Comparison of ENCODE assay signal across 13 cellular contexts in the genomic region with DNA sequence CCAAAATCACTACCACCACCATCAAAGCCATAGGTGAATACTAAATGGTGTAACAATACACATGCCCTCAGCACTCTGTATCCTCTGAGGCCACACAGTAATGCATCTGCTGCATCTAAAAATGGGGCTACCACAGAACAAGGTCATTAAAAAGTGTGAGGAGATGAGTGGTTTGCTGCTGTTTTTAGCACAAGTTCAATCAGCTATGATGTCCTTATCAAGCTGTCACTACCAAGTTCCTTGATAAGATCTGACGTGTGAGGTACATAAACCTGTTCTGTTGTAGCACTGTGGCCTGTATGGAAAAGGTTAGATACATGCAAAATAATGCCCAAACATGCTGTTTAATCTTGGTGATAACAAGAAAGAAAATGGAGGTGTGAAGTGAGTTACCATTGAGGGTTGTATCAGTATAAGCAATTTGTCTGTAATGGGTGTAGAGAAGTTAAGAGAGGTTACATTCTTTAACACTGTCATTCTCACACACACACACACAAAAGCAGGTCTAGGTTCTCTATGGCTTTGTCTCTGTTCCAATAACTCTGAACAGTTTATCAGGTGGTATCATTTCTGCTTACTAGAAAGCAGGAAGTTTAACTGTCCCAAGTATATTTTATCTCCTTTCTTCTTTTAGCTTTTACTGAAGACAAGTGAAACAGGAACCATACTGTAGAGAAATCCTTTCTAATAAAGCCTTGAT.
A peak's percentile ranks its signal among the peaks of the same experiment; 100 is the strongest.
DNase-seq lines count a peak whose midpoint lies in the region; ATAC-seq, FAIRE-seq and TF ChIP-seq lines count a peak whose summit lies in the region.
"Had no signal": no experiment of that assay in that cellular context is flagged by ENCODE, and none has a peak within 500 bp of the region (broad histone marks: within the 10 kb centered on the region; RNA-seq: fewer than 3 reads in every experiment).

No MANE protein-coding gene starts in this region.

- no peak overlapping the region for H3K18ac ChIP-seq in H9 (ENCODE audit: insufficient read length, low read depth, low read length)
- H3K18ac ChIP-seq in neuronal stem cell (ENCODE audit: low read length): no peak overlapping the region

- no peak overlapping the region for H2AFZ ChIP-seq in H9 (ENCODE audit: low read length)
- H2AFZ ChIP-seq in neuronal stem cell (ENCODE audit: low read length): no peak overlapping the region

- H3K4me2 ChIP-seq in H9 (ENCODE audit: insufficient read depth, insufficient read length, low read length): no peak overlapping the region
- no peak overlapping the region for H3K4me2 ChIP-seq in neuronal stem cell (ENCODE audit: insufficient read depth, low read length, poor library complexity, severe bottlenecking)

- no peak overlapping the region for H3K4me3 ChIP-seq in neuronal stem cell (ENCODE audit: low read length in 2 of 2)
- H3K4me3 ChIP-seq in pancreas: no peak overlapping the region
- H3K4me3 ChIP-seq: K562, upper lobe of left lung had no signal

- peaks cover 20% of the 10 kb centered on the region for H3K4me1 Mint-ChIP-seq in activated T-cell treated with anti-CD3 and anti-CD28 coated beads, Interleukin-2, amount 50 U/mL, for 4 hours (ENCODE audit: low read depth)
- peaks cover 22% of the 10 kb centered on the region for H3K4me1 Mint-ChIP-seq in activated T-cell treated with anti-CD3 and anti-CD28 coated beads, Interleukin-2, amount 50 U/mL, for 24 hours (ENCODE audit: low read depth)
- H3K4me1 Mint-ChIP-seq in T-helper 2 cell treated with Interferon-gamma antibody and Interleukin-4, amounts not matched to agents 5 μg/mL and 100 μg/mL, for 36 hours (ENCODE audit: low read depth): peaks cover 40% of the 10 kb centered on the region
- H3K4me1 Mint-ChIP-seq in H9: no peaks in the 10 kb centered on the region

- H3K23me2 ChIP-seq in H9 (ENCODE audit: insufficient read length, low read depth, low read length, poor library complexity, severe bottlenecking): no peaks in the 10 kb centered on the region

- H2BK5ac ChIP-seq in H9 (ENCODE audit: insufficient read length, low read length) (no peak overlapping the region), neuronal stem cell (ENCODE audit: low read length) (no peak overlapping the region)

- H3K27ac ChIP-seq in H9 (ENCODE audit: insufficient read length, low read depth, low read length): no peak overlapping the region
- H3K27ac ChIP-seq in neuronal stem cell (replicated peaks; ENCODE audit: low read length): no peak overlapping the region
- no peak overlapping the region for H3K27ac ChIP-seq in pancreas
- H3K27ac ChIP-seq: upper lobe of left lung had no signal

- H4K5ac ChIP-seq in H9 (ENCODE audit: insufficient read length, low read depth, low read length): no peak overlapping the region

- no peak overlapping the region for H2BK120ac ChIP-seq in H9 (ENCODE audit: low read depth, low read length, poor library complexity, severe bottlenecking)
- H2BK120ac ChIP-seq in neuronal stem cell (ENCODE audit: low read depth, low read length): no peak overlapping the region

- TF ChIP-seq CTCF in H9 (conservative IDR thresholded peaks at IDR 0.05) (no peak), pancreas (IDR thresholded peaks at IDR 0.05) (no peak)

- H3K9me3 Mint-ChIP-seq in activated T-cell treated with anti-CD3 and anti-CD28 coated beads, Interleukin-2, amount 50 U/mL, for 4 hours: no peaks in the 10 kb centered on the region
- no peaks in the 10 kb centered on the region for H3K9me3 Mint-ChIP-seq in activated T-cell treated with anti-CD3 and anti-CD28 coated beads, Interleukin-2, amount 50 U/mL, for 24 hours
- no peaks in the 10 kb centered on the region for H3K9me3 Mint-ChIP-seq in T-helper 2 cell treated with Interferon-gamma antibody and Interleukin-4, amounts not matched to agents 5 μg/mL and 100 μg/mL, for 36 hours
- H3K9me3 Mint-ChIP-seq in H9: no peaks in the 10 kb centered on the region

- H3K79me2 ChIP-seq in H9 (ENCODE audit: insufficient read depth, low read length): no peaks in the 10 kb centered on the region

- no peaks in the 10 kb centered on the region for H4K20me1 ChIP-seq in H9 (ENCODE audit: control insufficient read depth, insufficient read depth, insufficient read length)

- no peak overlapping the region for H3K56ac ChIP-seq in H9 (ENCODE audit: insufficient read length, low read depth, low read length)

- H2BK20ac ChIP-seq in H9 (ENCODE audit: low read depth, low read length, poor library complexity, severe bottlenecking): no peak overlapping the region

- H3K14ac ChIP-seq in H9 (ENCODE audit: insufficient read depth, low read length) (no peak overlapping the region), neuronal stem cell (ENCODE audit: low read length) (no peak overlapping the region)

- H4K91ac ChIP-seq in H9 (ENCODE audit: insufficient read length, low read depth, low read length) (no peak overlapping the region), neuronal stem cell (ENCODE audit: low read depth, low read length, poor library complexity) (no peak overlapping the region)

- H3K36me3 Mint-ChIP-seq in activated T-cell treated with anti-CD3 and anti-CD28 coated beads, Interleukin-2, amount 50 U/mL, for 4 hours (ENCODE audit: insufficient read depth): peaks cover 8% of the 10 kb centered on the region
- peaks cover 11% of the 10 kb centered on the region for H3K36me3 Mint-ChIP-seq in activated T-cell treated with anti-CD3 and anti-CD28 coated beads, Interleukin-2, amount 50 U/mL, for 24 hours (ENCODE audit: low read depth)
- no peaks in the 10 kb centered on the region for H3K36me3 Mint-ChIP-seq in T-helper 2 cell treated with Interferon-gamma antibody and Interleukin-4, amounts not matched to agents 5 μg/mL and 100 μg/mL, for 36 hours (ENCODE audit: low read depth)
- H3K36me3 Mint-ChIP-seq in H9 (ENCODE audit: insufficient read depth in 1 of 3, low read depth in 3 of 3): no peaks in the 10 kb centered on the region; a peak in 1 of 7 replicates

- H3K27ac Mint-ChIP-seq in activated T-cell treated with anti-CD3 and anti-CD28 coated beads, Interleukin-2, amount 50 U/mL, for 24 hours: no peak overlapping the region
- H3K27ac Mint-ChIP-seq in T-helper 2 cell treated with Interferon-gamma antibody and Interleukin-4, amounts not matched to agents 5 μg/mL and 100 μg/mL, for 36 hours: peak overlapping the region; percentile 59
- H3K27ac Mint-ChIP-seq in H9: no peak overlapping the region

- no peaks in the 10 kb centered on the region for H3K27me3 Mint-ChIP-seq in activated T-cell treated with anti-CD3 and anti-CD28 coated beads, Interleukin-2, amount 50 U/mL, for 4 hours (ENCODE audit: low read depth)
- no peaks in the 10 kb centered on the region for H3K27me3 Mint-ChIP-seq in activated T-cell treated with anti-CD3 and anti-CD28 coated beads, Interleukin-2, amount 50 U/mL, for 24 hours
- H3K27me3 Mint-ChIP-seq in T-helper 2 cell treated with Interferon-gamma antibody and Interleukin-4, amounts not matched to agents 5 μg/mL and 100 μg/mL, for 36 hours (ENCODE audit: low read depth): no peaks in the 10 kb centered on the region
- H3K27me3 Mint-ChIP-seq in H9 (ENCODE audit: low read depth): no peaks in the 10 kb centered on the region

- H3K27me3 ChIP-seq in H9 (ENCODE audit: insufficient read depth, low read length) (no peaks in the 10 kb centered on the region), neuronal stem cell (ENCODE audit: control insufficient read depth in 3 of 3, insufficient read depth in 3 of 3, low read depth in 1 of 3, low read length in 3 of 3) (no peaks in the 10 kb centered on the region), pancreas (no peaks in the 10 kb centered on the region)
- H3K27me3 ChIP-seq: upper lobe of left lung had no signal

- H3K4me3 Mint-ChIP-seq in activated T-cell treated with anti-CD3 and anti-CD28 coated beads, Interleukin-2, amount 50 U/mL, for 4 hours: no peak overlapping the region
- no peak overlapping the region for H3K4me3 Mint-ChIP-seq in activated T-cell treated with anti-CD3 and anti-CD28 coated beads, Interleukin-2, amount 50 U/mL, for 24 hours
- H3K4me3 Mint-ChIP-seq in T-helper 2 cell treated with Interferon-gamma antibody and Interleukin-4, amounts not matched to agents 5 μg/mL and 100 μg/mL, for 36 hours: peak overlapping the region; percentile 19
- H3K4me3 Mint-ChIP-seq in H9: no peak overlapping the region

- H3K4me1 ChIP-seq in H9 (ENCODE audit: insufficient read depth, low read length): no peaks in the 10 kb centered on the region
- peaks cover 2% of the 10 kb centered on the region in 2 donors for H3K4me1 ChIP-seq in neuronal stem cell (ENCODE audit: control insufficient read depth in 2 of 2, insufficient read depth in 1 of 2, low read depth in 1 of 2, low read length in 2 of 2)
- no peaks in the 10 kb centered on the region for H3K4me1 ChIP-seq in pancreas
- H3K4me1 ChIP-seq: upper lobe of left lung had no signal

- no peaks in the 10 kb centered on the region for H3K79me1 ChIP-seq in H9 (ENCODE audit: insufficient read depth, low read depth, low read length, poor library complexity, severe bottlenecking)
- no peaks in the 10 kb centered on the region for H3K79me1 ChIP-seq in neuronal stem cell (ENCODE audit: low read depth, low read length)

- H3K4ac ChIP-seq in H9 (ENCODE audit: low read depth, low read length) (no peak overlapping the region), neuronal stem cell (ENCODE audit: low read length) (no peak overlapping the region)

- H3K9ac ChIP-seq in H9 (ENCODE audit: extremely low read depth, insufficient read length, low read length) (no peak overlapping the region), neuronal stem cell (ENCODE audit: low read depth, low read length, poor library complexity) (no peak overlapping the region)

- H3K23ac ChIP-seq in H9 (ENCODE audit: insufficient read length, low read depth, low read length) (no peak overlapping the region), neuronal stem cell (ENCODE audit: low read depth, low read length, poor library complexity) (no peak overlapping the region)

- H3T11ph ChIP-seq in H9 (ENCODE audit: low read length): no peak overlapping the region

- DNase-seq in activated T-cell treated with anti-CD3 and anti-CD28 coated beads, Interleukin-2, amount 50 U/mL, for 4 hours: no peak
- DNase-seq in activated T-cell treated with anti-CD3 and anti-CD28 coated beads, Interleukin-2, amount 50 U/mL, for 24 hours: no peak
- no peak for DNase-seq in T-helper 2 cell treated with Interferon-gamma antibody and Interleukin-4, amounts not matched to agents 5 μg/mL and 100 μg/mL, for 36 hours (ENCODE audit: low spot score)
- DNase-seq in stimulated activated naive CD8-positive, alpha-beta T cell treated with anti-CD3 and anti-CD28 coated beads, Interleukin-15, Interleukin-2, amounts not matched to agents 100 U/mL and 50 U/mL, for 24 hours: no peak
- DNase-seq in H9 (no peak), neuronal stem cell (ENCODE audit: low spot score) (no peak), pancreas (no peak)
- DNase-seq: activated naive CD4-positive, alpha-beta T cell treated with Interleukin-2 at 50 U/mL for 16 hours; NCI-H526; stimulated activated CD4-positive, alpha-beta T cell treated with anti-CD3 and anti-CD28 coated beads, Interleukin-4, amount 100 ng/mL, for 24 hours; upper lobe of left lung had no signal

- H2BK15ac ChIP-seq in H9 (ENCODE audit: low read depth, low read length) (no peak overlapping the region), neuronal stem cell (ENCODE audit: low read length) (no peak overlapping the region)

- peak; percentile 43 to 62 for ATAC-seq in activated T-cell treated with anti-CD3 and anti-CD28 coated beads, Interleukin-2, amount 50 U/mL, for 4 hours
- peak; percentile 54 for ATAC-seq in HG02798 (IDR thresholded peaks at IDR 0.05; ENCODE audit: poor library complexity, unreplicated experiment)
- peak; percentile 36 for ATAC-seq in stimulated activated naive CD8-positive, alpha-beta T cell treated with anti-CD3 and anti-CD28 coated beads, Interleukin-15, Interleukin-2, amounts not matched to agents 100 U/mL and 50 U/mL, for 24 hours
- no peak for ATAC-seq in pancreas
- ATAC-seq: K562 had no signal

- FAIRE-seq in pancreas (lab: Jason Lieb, UNC): no peak
- FAIRE-seq: K562 had no signal

- no peak overlapping the region for H2AK5ac ChIP-seq in H9 (ENCODE audit: insufficient read length, low read length)
- H2AK5ac ChIP-seq in neuronal stem cell (ENCODE audit: low read depth, low read length): no peak overlapping the region

- no peaks in the 10 kb centered on the region for H3K9me3 ChIP-seq in H9 (ENCODE audit: control insufficient read depth, low read depth, low read length)
- H3K9me3 ChIP-seq in neuronal stem cell (replicated peaks in 1 of 2; ENCODE audit: control insufficient read depth in 2 of 2, insufficient read depth in 1 of 2, low read depth in 1 of 2, low read length in 2 of 2): no peaks in the 10 kb centered on the region
- no peaks in the 10 kb centered on the region for H3K9me3 ChIP-seq in pancreas
- H3K9me3 ChIP-seq: upper lobe of left lung had no signal

- WGBS in H9 (ENCODE audit: extremely low coverage, insufficient read length, low lambda C conversion rate): no CpG with 5 or more reads among the region's 1 CpG
- no CpG with 5 or more reads among the region's 1 CpG for WGBS in neuronal stem cell (ENCODE audit: extremely low coverage in 2 of 2, insufficient read length in 2 of 2, insufficient replicate concordance in 1 of 2), 2 donors
- 15 to 25% methylated on average over 1 of the region's 1 CpG for WGBS in pancreas, 2 donors

- H2BK12ac ChIP-seq in H9 (ENCODE audit: insufficient read length, low read depth, low read length): no peak overlapping the region
- no peak overlapping the region for H2BK12ac ChIP-seq in neuronal stem cell (ENCODE audit: low read length)

- intact Hi-C loops in pancreas (cut with DNase I): no loop called here

- H3K36me3 ChIP-seq in neuronal stem cell (replicated peaks in 1 of 2; ENCODE audit: control insufficient read depth in 2 of 2, insufficient read depth in 2 of 2, low read length in 2 of 2) (no peaks in the 10 kb centered on the region), pancreas (no peaks in the 10 kb centered on the region)
- H3K36me3 ChIP-seq: upper lobe of left lung had no signal

- H4K8ac ChIP-seq in H9 (replicated peaks; ENCODE audit: insufficient read length, low read depth, low read length): no peak overlapping the region
- H4K8ac ChIP-seq in neuronal stem cell (ENCODE audit: low read depth, low read length): no peak overlapping the region

Comparison
In these comparisons a context has a peak if more than half of its experiments do, and no peak if none do; other contexts are left out.
1. ATAC-seq: peak in activated T-cell treated with anti-CD3 and anti-CD28 coated beads, Interleukin-2, amount 50 U/mL, for 4 hours (2 of 2), HG02798 (single experiment) and stimulated activated naive CD8-positive, alpha-beta T cell treated with anti-CD3 and anti-CD28 coated beads, Interleukin-15, Interleukin-2, amounts not matched to agents 100 U/mL and 50 U/mL, for 24 hours (single experiment); none in pancreas (0 of 4).